In genomic region chr3:13480340-13481318, GRCh38 we compare ENCODE assay signal across 8 cellular contexts. TPM values are rescaled to one million over a fixed set of nuclear protein-coding genes. Genes with fewer than 3 reads are reported as not detected.
DNase-seq lines count a peak whose midpoint lies in the region; ATAC-seq and TF ChIP-seq lines count a peak whose summit lies in the region.

No MANE protein-coding gene starts in this region.

- intact Hi-C loops in IMR-90 (cut with micrococcal nuclease), result no loop called here
- intact Hi-C loops in left ventricle myocardium superior (cut with micrococcal nuclease), result no loop called here
- intact Hi-C loops in psoas muscle (cut with DNase I), result no loop called here

- peak overlapping the region; percentile 12; the same call in 1 of the 2 replicates for H3K9ac ChIP-seq in IMR-90 (ENCODE audit: low read depth, low read length)

- no peak overlapping the region for H2BK20ac ChIP-seq in IMR-90 (ENCODE audit: low read depth, low read length)

- H3K14ac ChIP-seq in IMR-90 (replicated peaks; ENCODE audit: low read depth, low read length), result peak overlapping the region; percentile 69; the same call in 1 of the 2 replicates

- H2BK120ac ChIP-seq in IMR-90 (ENCODE audit: low read depth, low read length), result no peak overlapping the region; the same call in 1 of the 2 replicates

- WGBS in IMR-90 (ENCODE audit: extremely low coverage in 2 of 2, insufficient read length in 1 of 2), 2 experiments, result 21% methylated on average over 28 of the region's 70 CpGs; no CpG with 5 or more reads in 1 of the 2 experiments
- WGBS in psoas muscle, 3 donors, result 11 to 19% (median 16%) methylated on average over 51 to 70 of the region's 70 CpGs

- H3K9me1 ChIP-seq in IMR-90 (ENCODE audit: insufficient read depth, low read length), result peaks cover 8% of the 10 kb centered on the region

- TF ChIP-seq CTCF in IMR-90 (conservative IDR thresholded peaks at IDR 0.05; ENCODE audit: low read depth, low read length) (no peak), psoas muscle (IDR thresholded peaks at IDR 0.05) (no peak)

- H3K4me3 ChIP-seq in IMR-90 (ENCODE audit: insufficient read depth, low read depth, low read length), result peak overlapping the region; percentile 58
- peak overlapping the region; percentile 88 for H3K4me3 ChIP-seq in psoas muscle

- H3K4me1 Mint-ChIP-seq in activated naive CD8-positive, alpha-beta T cell (ENCODE audit: low read depth), result peaks cover 16% of the 10 kb centered on the region

- peak; percentile 19; the same call in 1 of the 2 replicates for TF ChIP-seq POLR2A in IMR-90 (IDR thresholded peaks at IDR 0.05; ENCODE audit: low read depth, low read length)

- H3K4me3 Mint-ChIP-seq in activated naive CD8-positive, alpha-beta T cell, result peak overlapping the region; percentile 86

- dilution Hi-C loops in IMR-90 (cut with HindIII; ENCODE audit: low sequenced_read_pairs, unreplicated experiment), result no loop called here

- no peak overlapping the region for H3K18ac ChIP-seq in IMR-90 (ENCODE audit: low read depth, low read length)

- no peak overlapping the region for H3K56ac ChIP-seq in IMR-90 (ENCODE audit: extremely low read depth, insufficient read depth, low read length)

- no peak overlapping the region for H2BK15ac ChIP-seq in IMR-90 (ENCODE audit: low read depth, low read length)

- H3K36me3 ChIP-seq in IMR-90 (ENCODE audit: control insufficient read depth, insufficient read depth, low read length), result no peaks in the 10 kb centered on the region; the same call in 1 of the 2 replicates
- peaks cover 0 to 4% of the 10 kb centered on the region in 2 donors for H3K36me3 ChIP-seq in psoas muscle (ENCODE audit: insufficient read depth in 1 of 2, low read depth in 1 of 2)

- H2AK5ac ChIP-seq in IMR-90 (ENCODE audit: low read depth, low read length), result peak overlapping the region; percentile 67; the same call in 1 of the 2 replicates

- H3K27ac ChIP-seq in IMR-90 (ENCODE audit: insufficient read depth, low read length) (no peak overlapping the region; the same call in 1 of the 2 replicates), psoas muscle (peak overlapping the region; percentile 95)

- H3K36me3 Mint-ChIP-seq in activated naive CD8-positive, alpha-beta T cell, result no peaks in the 10 kb centered on the region

- H3K27me3 ChIP-seq in IMR-90 (ENCODE audit: control insufficient read depth, insufficient read depth, low read length), result no peaks in the 10 kb centered on the region
- no peaks in the 10 kb centered on the region for H3K27me3 ChIP-seq in psoas muscle (ENCODE audit: insufficient read depth in 3 of 3, low read length in 2 of 3)

- no peak overlapping the region for H4K5ac ChIP-seq in IMR-90 (ENCODE audit: low read depth, low read length)

- H3K9me3 ChIP-seq in IMR-90 (ENCODE audit: control insufficient read depth, insufficient read depth, low read length) (no peaks in the 10 kb centered on the region), psoas muscle (no peaks in the 10 kb centered on the region)

- H3K4me1 ChIP-seq in IMR-90 (ENCODE audit: control insufficient read depth, insufficient read depth, low read length), result peaks cover 12% of the 10 kb centered on the region; the same call in 1 of the 2 replicates
- H3K4me1 ChIP-seq in psoas muscle, result peaks cover 51% of the 10 kb centered on the region

- peak overlapping the region; percentile 79 for H3K23ac ChIP-seq in IMR-90 (ENCODE audit: low read depth, low read length)

- peak overlapping the region; percentile 96 for H2AFZ ChIP-seq in IMR-90 (replicated peaks; ENCODE audit: low read length, poor library complexity)

- ATAC-seq in IMR-90 (ENCODE audit: low read depth) (peak; percentile 44), left ventricle myocardium superior (peak; percentile 13), psoas muscle (peak in 3 of 4 donors; percentile 3 to 8 (median 3))

- peak overlapping the region; percentile 35; the same call in 1 of the 2 replicates for H3K4ac ChIP-seq in IMR-90 (ENCODE audit: low read depth, low read length)

- in situ Hi-C loops in IMR-90 (cut with MboI; ENCODE audit: low sequenced_read_pairs), result loop anchor here (25.0 kb wide), 2 partner anchors 407 to 632 kb away; partner anchors contain the start of genes CHCHD4 and WNT7A

- DNase-seq in activated T-cell treated with anti-CD3 and anti-CD28 coated beads for 4 hours, result peak; percentile 23
- DNase-seq in activated T-cell treated with anti-CD3 and anti-CD28 coated beads, Interleukin-2, amount 50 U/mL, for 48 hours, result no peak
- DNase-seq in IMR-90, result peak; percentile 10
- DNase-seq in left ventricle myocardium superior, result no peak
- DNase-seq in psoas muscle, result no peak
- no peak for DNase-seq in COLO829 (ENCODE audit: low spot score)
- DNase-seq in DMS153 treated with DMSO at 0.1 percent for 48 hours (lab: John Stamatoyannopoulos, UW; ENCODE audit: unreplicated experiment), result no peak

- H4K20me1 ChIP-seq in IMR-90 (ENCODE audit: insufficient read depth, low read length), result no peaks in the 10 kb centered on the region

- no peak overlapping the region for H4K91ac ChIP-seq in IMR-90 (ENCODE audit: insufficient read depth, low read depth, low read length)

- no peaks in the 10 kb centered on the region for H3K9me3 Mint-ChIP-seq in activated naive CD8-positive, alpha-beta T cell (ENCODE audit: low read depth)

- H4K8ac ChIP-seq in IMR-90 (ENCODE audit: low read depth in 2 of 2, low read length in 2 of 2), result peak overlapping the region; percentile 22 to 39; a peak in 2 of 4 replicates

- H2AK9ac ChIP-seq in IMR-90 (replicated peaks; ENCODE audit: low read depth, low read length, poor library complexity), result peak overlapping the region; percentile 88

- BruUV-seq in IMR-90 (replicated peaks; lab: Mats Ljungman, UMichigan), result no TSS peak

- no peak overlapping the region for H3K27ac Mint-ChIP-seq in activated naive CD8-positive, alpha-beta T cell

- no peaks in the 10 kb centered on the region for H3K27me3 Mint-ChIP-seq in activated naive CD8-positive, alpha-beta T cell

- POLR2A ChIA-PET in IMR-90 (lab: Charles Lee; ENCODE audit: unreplicated experiment), result interaction anchor here (0.6 kb wide), 1 partner anchor 899 kb away, joined by 4 read pairs; no protein-coding TSS in a partner anchor

- no peak overlapping the region for H2BK5ac ChIP-seq in IMR-90 (ENCODE audit: low read depth, low read length, poor library complexity, severe bottlenecking)

- peaks cover 0 to 7% of the 10 kb centered on the region in 2 experiments; a peak in 2 of 4 replicates for H3K79me1 ChIP-seq in IMR-90 (ENCODE audit: low read depth in 1 of 2, low read length in 2 of 2)

- CTCF ChIA-PET in IMR-90 (lab: Yijun Ruan, JAX), result interaction anchor here (0.8 to 1.3 kb wide), 3 partner anchors 14 to 389 kb away, joined by 3 to 6 read pairs (median 4); no protein-coding TSS in a partner anchor

- TF ChIP-seq RAD21 in IMR-90 (IDR thresholded peaks at IDR 0.05; ENCODE audit: low read length), result no peak

- peak overlapping the region; percentile 83 for H3K4me2 ChIP-seq in IMR-90 (ENCODE audit: low read depth, low read length)

TF ChIP-seq in IMR-90, 13 proteins besides CTCF, POLR2A, EP300 and RAD21:
- TF ChIP-seq NFE2L2 (IDR thresholded peaks at IDR 0.05; ENCODE audit: low read depth, low read length) (no peak), MXI1 (IDR thresholded peaks at IDR 0.05; ENCODE audit: borderline replicate concordance, low read depth, low read length) (no peak), BHLHE40 (IDR thresholded peaks at IDR 0.05; ENCODE audit: low read depth, low read length) (no peak), ELK1 (IDR thresholded peaks at IDR 0.05; ENCODE audit: borderline replicate concordance, low read depth, low read length) (no peak), SMC3 (IDR thresholded peaks at IDR 0.05; ENCODE audit: low read depth, low read length) (no peak), RCOR1 (IDR thresholded peaks at IDR 0.05; ENCODE audit: insufficient replicate concordance, low read length) (no peak), MAZ (IDR thresholded peaks at IDR 0.05; ENCODE audit: borderline replicate concordance, low read depth, low read length) (no peak), FOS (IDR thresholded peaks at IDR 0.05; ENCODE audit: low read depth, low read length) (no peak), MAFK (IDR thresholded peaks at IDR 0.05; ENCODE audit: low read depth, low read length) (no peak), RFX5 (IDR thresholded peaks at IDR 0.05; ENCODE audit: low read depth, low read length) (no peak), CEBPB (IDR thresholded peaks at IDR 0.05; ENCODE audit: low read depth, low read length) (no peak), CHD1 (IDR thresholded peaks at IDR 0.05; ENCODE audit: low read depth, low read length) (no peak)
- TF ChIP-seq, protein P1, sequence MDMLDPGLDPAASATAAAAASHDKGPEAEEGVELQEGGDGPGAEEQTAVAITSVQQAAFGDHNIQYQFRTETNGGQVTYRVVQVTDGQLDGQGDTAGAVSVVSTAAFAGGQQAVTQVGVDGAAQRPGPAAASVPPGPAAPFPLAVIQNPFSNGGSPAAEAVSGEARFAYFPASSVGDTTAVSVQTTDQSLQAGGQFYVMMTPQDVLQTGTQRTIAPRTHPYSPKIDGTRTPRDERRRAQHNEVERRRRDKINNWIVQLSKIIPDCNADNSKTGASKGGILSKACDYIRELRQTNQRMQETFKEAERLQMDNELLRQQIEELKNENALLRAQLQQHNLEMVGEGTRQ (IDR thresholded peaks at IDR 0.05; ENCODE audit: low read depth, low read length), result no peak

RNA-seq across cellular contexts. Expression of gene HDAC11, which starts 0.5 kb away (rescaled TPM):
- total RNA-seq in IMR-90 (2012; rRNA removed), result 6.1 and 9.1 TPM in 2 replicates
- 10.8 and 11.4 TPM in 2 replicates for polyA plus RNA-seq in IMR-90 (2012; rRNA removed)
- 7.6 and 13.4 TPM in 2 replicates for polyA plus RNA-seq in IMR-90 (2012; cell fraction: cytosol; rRNA removed)
- 8.5 and 13.0 TPM in 2 replicates for polyA plus RNA-seq in IMR-90 (2012; cell fraction: nucleus; rRNA removed; ENCODE audit: low replicate concordance)
- 39.8 TPM for total RNA-seq in left ventricle myocardium superior
- total RNA-seq in psoas muscle, result 10 to 100 TPM; 16.5 to 24.8 (median 21.2) TPM
- polyA plus RNA-seq in psoas muscle, result 10 to 100 TPM in 2 of 3 donors, 1 to 10 TPM in 1; 9.2 to 29.6 (median 22.3) TPM

Comparison
In these comparisons a context has a peak if more than half of its experiments do, and no peak if none do; other contexts are left out.
1. DNase-seq: peak in activated T-cell treated with anti-CD3 and anti-CD28 coated beads for 4 hours (single experiment) and IMR-90 (single experiment); none in activated T-cell treated with anti-CD3 and anti-CD28 coated beads, Interleukin-2, amount 50 U/mL, for 48 hours (0 of 2), left ventricle myocardium superior (single experiment), psoas muscle (0 of 2), COLO829 (single experiment) and DMS153 treated with DMSO at 0.1 percent for 48 hours (single experiment).
2. Peak in every context shown above with its lines, with median percentiles within 50 percentile points of each other: ATAC-seq.